Comparison of ENCODE assay signal across 1 cellular context in the genomic region with DNA sequence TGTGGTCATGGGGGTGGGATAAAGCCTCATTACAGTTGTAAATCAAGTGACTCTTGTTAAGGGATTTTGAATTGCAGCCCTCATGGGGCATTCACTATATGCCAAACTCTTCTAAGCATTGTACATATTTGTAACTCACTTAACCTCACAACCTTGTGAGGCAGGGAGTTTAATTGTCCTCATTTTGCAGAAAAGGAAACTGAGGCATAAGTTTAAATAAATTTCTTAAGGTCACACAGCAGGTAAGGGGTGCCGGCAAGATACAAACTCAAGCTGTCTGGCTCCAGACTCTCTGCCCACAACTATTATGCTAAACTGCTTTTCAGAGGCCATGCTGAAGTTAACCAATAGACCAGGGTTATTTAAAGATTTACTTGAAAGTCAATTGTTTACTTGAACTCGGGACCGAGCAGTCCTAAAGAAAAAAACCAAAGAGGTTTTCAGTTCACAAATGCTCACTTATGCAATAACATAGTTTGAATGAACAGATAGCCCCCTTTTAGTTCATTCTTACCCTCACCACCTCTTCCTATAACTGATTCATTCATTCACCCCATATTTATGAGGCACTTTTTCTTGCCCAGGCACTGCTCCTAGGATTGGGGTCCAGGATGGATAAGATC.
TF ChIP-seq lines count a peak whose summit lies in the region.

No MANE protein-coding gene starts in this region.

TF ChIP-seq in HepG2, 621 proteins besides CTCF, POLR2A, EP300 and RAD21 (continued from another document):
- TF ChIP-seq RXRB (CRISPR knock-in tag; IDR thresholded peaks at IDR 0.05; ENCODE audit: borderline replicate concordance), result peak; percentile 37; the same call in 1 of the 2 replicates
- TF ChIP-seq RXRA (CRISPR knock-in tag; IDR thresholded peaks at IDR 0.05), result no peak
- TF ChIP-seq FOXJ3 (CRISPR knock-in tag; IDR thresholded peaks at IDR 0.05; ENCODE audit: borderline replicate concordance), result peak; percentile 55; the same call in 1 of the 2 replicates
